29 cellular contexts compared by ENCODE assay signal in the genomic region with DNA sequence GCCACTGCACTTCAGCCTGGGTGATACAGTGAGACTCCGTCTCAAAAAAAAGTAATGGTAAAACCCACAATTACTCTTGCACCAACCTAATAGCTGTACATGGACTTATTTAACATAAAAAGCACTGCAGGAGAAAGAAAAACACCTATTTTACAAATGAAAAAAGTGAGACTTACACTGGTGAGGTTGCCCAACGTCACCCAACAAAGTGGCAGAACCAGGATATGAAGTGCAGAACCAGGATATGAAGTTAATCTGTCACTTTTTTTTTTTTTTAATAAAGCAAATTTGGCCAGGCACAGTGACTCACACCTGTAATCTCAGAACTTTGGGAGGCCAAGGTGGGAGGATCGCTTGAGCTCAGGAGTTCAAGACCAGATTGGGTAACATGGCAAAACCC. TPM values are rescaled to one million over a fixed set of nuclear protein-coding genes. Genes with fewer than 3 reads are reported as not detected.
DNase-seq lines count a peak whose midpoint lies in the region; ATAC-seq and TF ChIP-seq lines count a peak whose summit lies in the region.
"Had no signal": no experiment of that assay in that cellular context is flagged by ENCODE, and none has a peak within 500 bp of the region (broad histone marks: within the 10 kb centered on the region; RNA-seq: fewer than 3 reads in every experiment).

No MANE protein-coding gene starts in this region.

- peaks cover 5 to 75% (median 27%) of the 10 kb centered on the region in 6 donors for H3K4me1 ChIP-seq in spleen
- H3K4me1 ChIP-seq: BE2C, Caco-2, psoas muscle had no signal

- CTCF ChIA-PET in activated naive CD4-positive, alpha-beta T cell treated with anti-CD3 and anti-CD28 coated beads, Interleukin-2, amount 10 ng/mL, durations not matched to agents 7 days and 5 days (lab: Charles Lee): interaction anchor here (0.6 to 2.0 kb wide), 3 partner anchors 9 to 36 kb away, joined by 3 to 8 read pairs (median 3); no protein-coding TSS in a partner anchor
- CTCF ChIA-PET in T-cell (lab: Charles Lee): interaction anchor here (0.7 to 3.4 kb wide), 8 partner anchors 9 to 106 kb away, joined by 3 to 19 read pairs (median 4); no protein-coding TSS in a partner anchor

- POLR2A ChIA-PET in T-cell (lab: Charles Lee): interaction anchor here (0.5 to 1.9 kb wide), 8 partner anchors 10 to 43 kb away, joined by 3 to 6 read pairs (median 4); partner anchors contain the start of gene STK17B (in 1 of the 2)

- H3K9me3 Mint-ChIP-seq in activated naive CD4-positive, alpha-beta T cell treated with anti-CD3 and anti-CD28 coated beads, Interleukin-2, amount 10 ng/mL, durations not matched to agents 7 days and 5 days: peaks cover 17% of the 10 kb centered on the region
- H3K9me3 Mint-ChIP-seq in T-cell: peaks cover 0 to 4% (median 0%) of the 10 kb centered on the region in 3 donors
- H3K9me3 Mint-ChIP-seq in activated naive CD8-positive, alpha-beta T cell treated with anti-CD3 and anti-CD28 coated beads for 36 hours: peaks cover 7% of the 10 kb centered on the region

- no peak for DNase-seq in activated naive CD4-positive, alpha-beta T cell treated with anti-CD3 and anti-CD28 coated beads, Interleukin-2, amount 10 ng/mL, durations not matched to agents 7 days and 5 days
- DNase-seq in activated naive CD4-positive, alpha-beta T cell (lab: John Stamatoyannopoulos, UW): no peak
- DNase-seq in T-cell (peak in 1 of 34 experiments; percentile 34), spleen (no peak), MG63 (no peak), coronary artery (ENCODE audit: low spot score) (no peak)
- DNase-seq in activated naive CD8-positive, alpha-beta T cell treated with anti-CD3 and anti-CD28 coated beads for 36 hours: no peak
- no peak for DNase-seq in stimulated activated CD4-positive, alpha-beta T cell treated with anti-CD3 and anti-CD28 coated beads, Interleukin-4, amount 100 ng/mL, for 1 hour
- DNase-seq: activated CD4-positive, alpha-beta T cell treated with anti-CD3 and anti-CD28 coated beads for 48 hours; activated CD8-positive, alpha-beta memory T cell treated with anti-CD3 and anti-CD28 coated beads, Interleukin-2, amount 50 U/mL, for 4 hours; activated effector memory CD4-positive, alpha-beta T cell treated with Interleukin-2 at 50 U/mL for 16 hours; amniotic stem cell; BE2C; Caco-2; cerebellar nuclear complex; GDM1; kidney glomerular epithelial cell; NCI-H1436 treated with DMSO at 0.1 percent for 48 hours; NCI-H345; NCI-H69; psoas muscle; SHP77; stimulated activated CD4-positive, alpha-beta T cell treated with anti-CD3 and anti-CD28 coated beads, Interleukin-12 subunit alpha, Interleukin-12 subunit beta, amount 100 ng/mL, for 4 hours; stimulated activated CD4-positive, alpha-beta T cell treated with anti-CD3 and anti-CD28 coated beads, Interleukin-2, amount 100 ng/mL, for 48 hours; T-helper 9 cell; transverse colon had no signal

- H3K4me3 Mint-ChIP-seq in activated naive CD4-positive, alpha-beta T cell treated with anti-CD3 and anti-CD28 coated beads, Interleukin-2, amount 10 ng/mL, durations not matched to agents 7 days and 5 days: no peak overlapping the region
- peak overlapping the region in 1 of 3 donors; percentile 62 for H3K4me3 Mint-ChIP-seq in T-cell
- H3K4me3 Mint-ChIP-seq in activated naive CD8-positive, alpha-beta T cell treated with anti-CD3 and anti-CD28 coated beads for 36 hours: no peak overlapping the region
- H3K4me3 Mint-ChIP-seq: brain had no signal

- no peaks in the 10 kb centered on the region for H3K27me3 Mint-ChIP-seq in activated naive CD4-positive, alpha-beta T cell treated with anti-CD3 and anti-CD28 coated beads, Interleukin-2, amount 10 ng/mL, durations not matched to agents 7 days and 5 days
- H3K27me3 Mint-ChIP-seq in T-cell: no peaks in the 10 kb centered on the region
- H3K27me3 Mint-ChIP-seq in activated naive CD8-positive, alpha-beta T cell treated with anti-CD3 and anti-CD28 coated beads for 36 hours: no peaks in the 10 kb centered on the region
- H3K27me3 Mint-ChIP-seq: brain had no signal

- ATAC-seq in T-cell (replicated peaks in 1 of 4): no peak
- ATAC-seq: psoas muscle, sciatic nerve had no signal

- 85 to 93% (median 90%) methylated on average over 3 of the region's 3 CpGs for WGBS in spleen, 5 donors

- no peaks in the 10 kb centered on the region for H3K36me3 ChIP-seq in spleen
- no peaks in the 10 kb centered on the region for H3K36me3 ChIP-seq in MG63
- H3K36me3 ChIP-seq: BE2C, transverse colon had no signal

- intact Hi-C loops in spleen (cut with DNase I; ENCODE audit: low total_unique reads): no loop called here

- H3K27ac ChIP-seq in spleen (peak overlapping the region in 7 of 8 donors; percentile 46 to 87 (median 80)), coronary artery (no peak overlapping the region)
- H3K27ac ChIP-seq: psoas muscle, VCaP had no signal

- no peak overlapping the region for H3K4me3 ChIP-seq in spleen
- no peak overlapping the region for H3K4me3 ChIP-seq in MG63
- no peak overlapping the region for H3K4me3 ChIP-seq in coronary artery
- H3K4me3 ChIP-seq: psoas muscle, transverse colon had no signal

- peaks cover 29% of the 10 kb centered on the region for H3K36me3 Mint-ChIP-seq in activated naive CD4-positive, alpha-beta T cell treated with anti-CD3 and anti-CD28 coated beads, Interleukin-2, amount 10 ng/mL, durations not matched to agents 7 days and 5 days
- H3K36me3 Mint-ChIP-seq in T-cell: no peaks in the 10 kb centered on the region
- peaks cover 15% of the 10 kb centered on the region for H3K36me3 Mint-ChIP-seq in activated naive CD8-positive, alpha-beta T cell treated with anti-CD3 and anti-CD28 coated beads for 36 hours
- H3K36me3 Mint-ChIP-seq: brain had no signal

- peaks cover 82% of the 10 kb centered on the region for H3K4me1 Mint-ChIP-seq in activated naive CD4-positive, alpha-beta T cell treated with anti-CD3 and anti-CD28 coated beads, Interleukin-2, amount 10 ng/mL, durations not matched to agents 7 days and 5 days
- peaks cover 85 to 90% (median 88%) of the 10 kb centered on the region in 3 donors for H3K4me1 Mint-ChIP-seq in T-cell
- H3K4me1 Mint-ChIP-seq in activated naive CD8-positive, alpha-beta T cell treated with anti-CD3 and anti-CD28 coated beads for 36 hours: peaks cover 71% of the 10 kb centered on the region
- H3K4me1 Mint-ChIP-seq: brain had no signal

- H3K27me3 ChIP-seq in spleen (replicated peaks in 1 of 7) (no peaks in the 10 kb centered on the region), MG63 (no peaks in the 10 kb centered on the region)
- H3K27me3 ChIP-seq: BE2C, transverse colon had no signal

- peak overlapping the region; percentile 93 for H3K27ac Mint-ChIP-seq in activated naive CD4-positive, alpha-beta T cell treated with anti-CD3 and anti-CD28 coated beads, Interleukin-2, amount 10 ng/mL, durations not matched to agents 7 days and 5 days
- peak overlapping the region; percentile 93 to 100 for H3K27ac Mint-ChIP-seq in T-cell
- peak overlapping the region; percentile 95 for H3K27ac Mint-ChIP-seq in activated naive CD8-positive, alpha-beta T cell treated with anti-CD3 and anti-CD28 coated beads for 36 hours
- H3K27ac Mint-ChIP-seq: brain had no signal

- TF ChIP-seq CTCF in spleen (IDR thresholded peaks at IDR 0.05 in 8 of 11, conservative IDR thresholded peaks at IDR 0.05 in 3 of 11) (no peak), coronary artery (IDR thresholded peaks at IDR 0.05) (no peak)

- H3K9me3 ChIP-seq in spleen (peaks cover 0 to 4% (median 0%) of the 10 kb centered on the region in 8 donors), MG63 (no peaks in the 10 kb centered on the region)
- H3K9me3 ChIP-seq: BE2C, Caco-2, psoas muscle, transverse colon had no signal

- no peak for TF ChIP-seq POLR2A in spleen (IDR thresholded peaks at IDR 0.05)

RNA-seq across cellular contexts. Expression of gene STK17B, which starts 13.5 kb away (rescaled TPM):
- 100 to 1,000 TPM; 218 to 478 (median 248) TPM for total RNA-seq in T-cell
- 100 to 1,000 TPM; 151 to 157 TPM for total RNA-seq in activated naive CD8-positive, alpha-beta T cell treated with anti-CD3 and anti-CD28 coated beads for 36 hours
- total RNA-seq in spleen: 100 to 1,000 TPM; 171 to 248 (median 196) TPM
- 10 to 100 TPM; 48.7 to 56.3 (median 51.9) TPM for polyA plus RNA-seq in spleen
- 49.2 and 82.4 TPM in 2 replicates for total RNA-seq in MG63 (2014; rRNA removed; shearing (Covaris generic); ENCODE audit: low replicate concordance)

Comparison
In these comparisons a context has a peak if more than half of its experiments do, and no peak if none do; other contexts are left out.
1. H3K27ac ChIP-seq: peak in spleen (7 of 8); none in coronary artery (0 of 2).
2. Peak in every context shown above with its lines, with median percentiles within 50 percentile points of each other: H3K27ac Mint-ChIP-seq.